Comparison of ENCODE assay signal across 22 cellular contexts in genomic region chr12:101055940-101056339, GRCh38.
A peak's percentile ranks its signal among the peaks of the same experiment; 100 is the strongest.
DNase-seq lines count a peak whose midpoint lies in the region; ATAC-seq, FAIRE-seq and TF ChIP-seq lines count a peak whose summit lies in the region.
"Had no signal": no experiment of that assay in that cellular context is flagged by ENCODE, and none has a peak within 500 bp of the region (broad histone marks: within the 10 kb centered on the region; RNA-seq: fewer than 3 reads in every experiment).

No MANE protein-coding gene starts in this region.

- no peaks in the 10 kb centered on the region for H3K9me3 ChIP-seq in HepG2 (ENCODE audit: low read length)
- no peaks in the 10 kb centered on the region for H3K9me3 ChIP-seq in right lobe of liver
- H3K9me3 ChIP-seq in IMR-90 (ENCODE audit: control insufficient read depth, insufficient read depth, low read length): no peaks in the 10 kb centered on the region

- H3K27me3 ChIP-seq in HepG2 (ENCODE audit: control insufficient read depth in 1 of 2, insufficient read depth in 2 of 2, low read length in 2 of 2) (no peaks in the 10 kb centered on the region), right lobe of liver (no peaks in the 10 kb centered on the region), IMR-90 (ENCODE audit: control insufficient read depth, insufficient read depth, low read length) (no peaks in the 10 kb centered on the region)
- H3K27me3 ChIP-seq: BLaER1 treated with 17β-estradiol and CSF1 and Interleukin-3, amounts not matched to agents 10 nM and 100 nM had no signal

- FAIRE-seq in HepG2 (lab: Jason Lieb, UNC) (no peak), colon (lab: Jason Lieb, UNC) (peak; percentile 5), islet of Langerhans (lab: Jason Lieb, UNC) (peak; percentile 21)
- FAIRE-seq: D721Med, GM12878, GM12892, GM18507 had no signal

- no peaks in the 10 kb centered on the region; the same call in 1 of the 2 replicates for H3K9me1 ChIP-seq in IMR-90 (ENCODE audit: insufficient read depth, low read length)

- H2BK15ac ChIP-seq in IMR-90 (ENCODE audit: low read depth, low read length): no peak overlapping the region

- TF ChIP-seq RAD21 in HepG2 (CRISPR knock-in tag; IDR thresholded peaks at IDR 0.05) (no peak), IMR-90 (IDR thresholded peaks at IDR 0.05; ENCODE audit: low read length) (no peak)

- in situ Hi-C loops in HepG2 (cut with HindIII; ENCODE audit: extremely low pct_ligation_motif_present, low pct_unique_long_range_greater_than_20kb) (no loop called here), IMR-90 (cut with MboI; ENCODE audit: low sequenced_read_pairs) (no loop called here)

- TF ChIP-seq EP300 in HepG2 (IDR thresholded peaks at IDR 0.05; ENCODE audit: low read depth in 2 of 2, low read length in 2 of 2): no peak
- no peak for TF ChIP-seq EP300 in HepG2 (CRISPR knock-in tag; IDR thresholded peaks at IDR 0.05; ENCODE audit: borderline replicate concordance)

- no peaks in the 10 kb centered on the region for H4K20me1 ChIP-seq in HepG2 (ENCODE audit: insufficient read depth, low read length)
- no peaks in the 10 kb centered on the region for H4K20me1 ChIP-seq in IMR-90 (ENCODE audit: insufficient read depth, low read length)
- H4K20me1 ChIP-seq: BLaER1 treated with 17β-estradiol and CSF1 and Interleukin-3, amounts not matched to agents 10 nM and 100 nM had no signal

- no peak overlapping the region for H2BK20ac ChIP-seq in IMR-90 (ENCODE audit: low read depth, low read length)

- TF ChIP-seq CTCF in HepG2 (CRISPR knock-in tag; IDR thresholded peaks at IDR 0.05): no peak
- no peak for TF ChIP-seq CTCF in right lobe of liver (IDR thresholded peaks at IDR 0.05)
- no peak for TF ChIP-seq CTCF in IMR-90 (conservative IDR thresholded peaks at IDR 0.05; ENCODE audit: low read depth, low read length)

- no peak overlapping the region for H2AFZ ChIP-seq in HepG2 (ENCODE audit: low read length)
- no peak overlapping the region for H2AFZ ChIP-seq in IMR-90 (replicated peaks; ENCODE audit: low read length, poor library complexity)

- H3K79me2 ChIP-seq in HepG2 (ENCODE audit: insufficient read depth, low read length): no peaks in the 10 kb centered on the region

- H2BK120ac ChIP-seq in IMR-90 (ENCODE audit: low read depth, low read length): no peak overlapping the region

- DNase-seq in HepG2 (ENCODE audit: low spot score) (no peak), right lobe of liver (no peak), IMR-90 (no peak), hypothalamus (lab: John Stamatoyannopoulos, UW) (no peak), putamen (ENCODE audit: low spot score) (no peak), SIG-M5 treated with dmso at 0.1 percent for 504 hours (lab: John Stamatoyannopoulos, UW; ENCODE audit: unreplicated experiment) (no peak)
- DNase-seq: ACHN; Caco-2; Calu3; CD4-positive, alpha-beta T cell; CD8-positive, alpha-beta T cell; DMS79 treated with DMSO at 0.1 percent for 48 hours; GDM1 had no signal

- H3K18ac ChIP-seq in IMR-90 (ENCODE audit: low read depth, low read length): no peak overlapping the region

- H2AK5ac ChIP-seq in IMR-90 (ENCODE audit: low read depth, low read length): no peak overlapping the region

- POLR2A ChIA-PET in HepG2 (lab: Yijun Ruan, JAX): no interaction called here
- POLR2A ChIA-PET in IMR-90 (lab: Charles Lee; ENCODE audit: unreplicated experiment): no interaction called here

- no peak overlapping the region for H3K56ac ChIP-seq in IMR-90 (ENCODE audit: extremely low read depth, insufficient read depth, low read length)

- H2BK5ac ChIP-seq in IMR-90 (ENCODE audit: low read depth, low read length, poor library complexity, severe bottlenecking): no peak overlapping the region

- H3K79me1 ChIP-seq in IMR-90 (ENCODE audit: low read depth in 1 of 2, low read length in 2 of 2): no peaks in the 10 kb centered on the region

- H3K4me3 ChIP-seq in HepG2 (replicated peaks in 1 of 3; ENCODE audit: insufficient read depth in 1 of 3, low read depth in 2 of 3, low read length in 3 of 3) (no peak overlapping the region), right lobe of liver (no peak overlapping the region), IMR-90 (ENCODE audit: insufficient read depth, low read depth, low read length) (no peak overlapping the region)
- H3K4me3 ChIP-seq: BLaER1 treated with 17β-estradiol and CSF1 and Interleukin-3, amounts not matched to agents 10 nM and 100 nM; GM12878 had no signal

- TF ChIP-seq POLR2A in HepG2 (IDR thresholded peaks at IDR 0.05; ENCODE audit: insufficient read depth in 1 of 2, low read depth in 2 of 2, low read length in 2 of 2): no peak
- no peak for TF ChIP-seq POLR2A in right lobe of liver (IDR thresholded peaks at IDR 0.05)
- TF ChIP-seq POLR2A in IMR-90 (IDR thresholded peaks at IDR 0.05; ENCODE audit: low read depth, low read length): no peak

- no peak overlapping the region for H4K8ac ChIP-seq in IMR-90 (ENCODE audit: low read depth in 2 of 2, low read length in 2 of 2)

- intact Hi-C loops in HepG2 (cut with micrococcal nuclease; ENCODE audit: unreplicated experiment) (no loop called here), right lobe of liver (cut with DNase I) (no loop called here), IMR-90 (cut with micrococcal nuclease) (no loop called here)

- H2AK9ac ChIP-seq in IMR-90 (replicated peaks; ENCODE audit: low read depth, low read length, poor library complexity): no peak overlapping the region

- H3K4me1 ChIP-seq in HepG2 (ENCODE audit: insufficient read depth, low read length): peaks cover 21% of the 10 kb centered on the region
- H3K4me1 ChIP-seq in right lobe of liver: no peaks in the 10 kb centered on the region
- peaks cover 4% of the 10 kb centered on the region for H3K4me1 ChIP-seq in IMR-90 (ENCODE audit: control insufficient read depth, insufficient read depth, low read length)
- H3K4me1 ChIP-seq: BLaER1 treated with 17β-estradiol and CSF1 and Interleukin-3, amounts not matched to agents 10 nM and 100 nM had no signal

- ATAC-seq in HepG2 (no peak), right lobe of liver (no peak), IMR-90 (ENCODE audit: low read depth) (no peak)
- ATAC-seq: CD8-positive, alpha-beta T cell; GM12878 had no signal

- no TSS peak for BruUV-seq in HepG2 (replicated peaks; lab: Mats Ljungman, UMichigan)
- BruUV-seq in IMR-90 (replicated peaks; lab: Mats Ljungman, UMichigan): no TSS peak

- H3K36me3 ChIP-seq in HepG2 (replicated peaks in 1 of 2; ENCODE audit: control insufficient read depth in 1 of 2, insufficient read depth in 2 of 2, low read length in 2 of 2): no peaks in the 10 kb centered on the region
- H3K36me3 ChIP-seq in right lobe of liver: no peaks in the 10 kb centered on the region
- H3K36me3 ChIP-seq in IMR-90 (ENCODE audit: control insufficient read depth, insufficient read depth, low read length): no peaks in the 10 kb centered on the region
- H3K36me3 ChIP-seq: BLaER1 treated with 17β-estradiol and CSF1 and Interleukin-3, amounts not matched to agents 10 nM and 100 nM had no signal

- H3K9ac ChIP-seq in HepG2 (ENCODE audit: insufficient read depth, low read depth, low read length) (no peak overlapping the region), IMR-90 (ENCODE audit: low read depth, low read length) (no peak overlapping the region)
- H3K9ac ChIP-seq: BLaER1 treated with 17β-estradiol and CSF1 and Interleukin-3, amounts not matched to agents 10 nM and 100 nM had no signal

- CTCF ChIA-PET in HepG2 (lab: Yijun Ruan, JAX; ENCODE audit: low intra/inter-chr PET ratio, low total read pairs): no interaction called here
- CTCF ChIA-PET in IMR-90 (lab: Yijun Ruan, JAX): no interaction called here

- H3K14ac ChIP-seq in IMR-90 (replicated peaks; ENCODE audit: low read depth, low read length): no peak overlapping the region

- H3K4me2 ChIP-seq in HepG2 (ENCODE audit: low read depth, low read length): no peak overlapping the region
- no peak overlapping the region for H3K4me2 ChIP-seq in IMR-90 (ENCODE audit: low read depth, low read length)
- H3K4me2 ChIP-seq: BLaER1 treated with 17β-estradiol and CSF1 and Interleukin-3, amounts not matched to agents 10 nM and 100 nM had no signal

- no peak overlapping the region for H3K23ac ChIP-seq in IMR-90 (ENCODE audit: low read depth, low read length)

- no peak overlapping the region for H3K4ac ChIP-seq in IMR-90 (ENCODE audit: low read depth, low read length)

- dilution Hi-C loops in IMR-90 (cut with HindIII; ENCODE audit: low sequenced_read_pairs, unreplicated experiment): no loop called here

- H3K27ac ChIP-seq in HepG2 (ENCODE audit: extremely low read length, insufficient read depth, low read length) (no peak overlapping the region), right lobe of liver (no peak overlapping the region), IMR-90 (ENCODE audit: insufficient read depth, low read length) (no peak overlapping the region)
- H3K27ac ChIP-seq: 22Rv1; BLaER1 treated with 17β-estradiol and CSF1 and Interleukin-3, amounts not matched to agents 10 nM and 100 nM; C4-2B had no signal

- no peak overlapping the region for H4K5ac ChIP-seq in IMR-90 (ENCODE audit: low read depth, low read length)

- H4K91ac ChIP-seq in IMR-90 (ENCODE audit: insufficient read depth, low read depth, low read length): no peak overlapping the region

TF ChIP-seq in HepG2, 621 proteins besides CTCF, POLR2A, EP300 and RAD21 (continues in another document):
- TF ChIP-seq ZNF850 (CRISPR knock-in tag; conservative IDR thresholded peaks at IDR 0.05) (no peak), DNMT3B (CRISPR knock-in tag; conservative IDR thresholded peaks at IDR 0.05) (no peak), MAFK (conservative IDR thresholded peaks at IDR 0.05 in 1 of 2, IDR thresholded peaks at IDR 0.05 in 1 of 2; ENCODE audit: low read length in 2 of 2) (peak in 1 of 2 experiments; percentile 64; a peak in 2 of 4 replicates), ZNF354B (CRISPR knock-in tag; IDR thresholded peaks at IDR 0.05) (no peak), MAFF (IDR thresholded peaks at IDR 0.05; ENCODE audit: low read depth, low read length) (peak; percentile 38; the same call in 1 of the 2 replicates)

TF ChIP-seq in IMR-90, 13 proteins besides CTCF, POLR2A, EP300 and RAD21:
- TF ChIP-seq RFX5 (IDR thresholded peaks at IDR 0.05; ENCODE audit: low read depth, low read length) (no peak), MAFK (IDR thresholded peaks at IDR 0.05; ENCODE audit: low read depth, low read length) (peak; percentile 46), NFE2L2 (IDR thresholded peaks at IDR 0.05; ENCODE audit: low read depth, low read length) (no peak)
